ENCODE assay signal across 8 cellular contexts in the genomic region with DNA sequence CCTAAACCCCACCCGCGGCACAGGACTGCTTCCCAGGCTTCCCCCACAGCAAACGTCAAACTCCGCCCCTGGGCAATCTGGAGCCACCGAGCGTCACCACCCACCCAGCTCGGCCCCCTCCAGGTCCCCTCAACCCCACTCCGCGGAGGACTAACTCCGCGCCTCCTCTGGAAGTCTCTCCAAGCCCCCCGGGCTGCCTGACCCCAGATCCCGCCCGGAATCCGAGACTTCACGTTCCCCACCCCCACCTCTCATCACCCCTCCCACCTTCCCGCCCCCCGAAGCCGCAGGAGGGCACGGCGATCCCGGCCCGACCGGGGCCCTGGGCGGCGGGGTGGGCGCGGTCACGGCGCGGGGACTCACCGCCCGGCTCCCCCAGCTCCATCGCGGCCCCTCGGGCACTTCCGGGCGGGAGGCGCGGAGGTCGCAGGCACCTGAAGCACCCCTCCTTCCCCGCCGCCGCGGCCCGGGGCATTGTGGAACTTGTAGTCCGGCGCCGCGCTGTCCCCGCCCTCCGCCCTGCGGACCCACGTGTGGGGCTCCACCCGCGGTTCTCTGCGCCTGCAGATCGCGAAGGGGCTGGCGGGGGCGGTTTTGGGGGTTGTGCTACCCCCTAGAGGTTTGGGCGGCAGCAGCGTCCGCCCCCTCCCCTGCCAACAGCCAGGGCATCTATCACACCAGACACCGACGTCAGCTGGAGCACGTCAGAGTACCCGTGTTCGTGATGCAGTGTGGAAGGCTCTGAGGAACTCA. TPM values are rescaled to one million over a fixed set of nuclear protein-coding genes. Genes with fewer than 3 reads are reported as not detected.
DNase-seq lines count a peak whose midpoint lies in the region; ATAC-seq, FAIRE-seq and TF ChIP-seq lines count a peak whose summit lies in the region.

A gene with protein sequence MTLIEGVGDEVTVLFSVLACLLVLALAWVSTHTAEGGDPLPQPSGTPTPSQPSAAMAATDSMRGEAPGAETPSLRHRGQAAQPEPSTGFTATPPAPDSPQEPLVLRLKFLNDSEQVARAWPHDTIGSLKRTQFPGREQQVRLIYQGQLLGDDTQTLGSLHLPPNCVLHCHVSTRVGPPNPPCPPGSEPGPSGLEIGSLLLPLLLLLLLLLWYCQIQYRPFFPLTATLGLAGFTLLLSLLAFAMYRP (minus strand): TSS at position 423 of the 753 bp plus-strand sequence. CDS start 930 bp downstream, outside the sequence.

- FAIRE-seq in HTR-8/SVneo (lab: Jason Lieb, UNC) = no peak

- H3K4me3 ChIP-seq in RWPE2 (ENCODE audit: severe bottlenecking) (peak within 1 kb of the TSS; percentile 96), ovary (peak within 1 kb of the TSS; percentile 63), thyroid gland (replicated peaks in 1 of 3) (peak within 1 kb of the TSS; percentile 73 to 86 (median 77))

- H3K27me3 ChIP-seq in RWPE2 (ENCODE audit: insufficient read depth, poor library complexity, severe bottlenecking) = no peaks in the 10 kb centered on the region
- H3K27me3 ChIP-seq in ovary = no peaks in the 10 kb centered on the region
- no peaks in the 10 kb centered on the region for H3K27me3 ChIP-seq in thyroid gland

- no peak for TF ChIP-seq EP300 in ovary (IDR thresholded peaks at IDR 0.05)

- H3K27ac ChIP-seq in RWPE2 (ENCODE audit: poor library complexity, severe bottlenecking) (peak within 1 kb of the TSS; percentile 87), ovary (peak within 1 kb of the TSS; percentile 63 to 85), thyroid gland (peak within 1 kb of the TSS; percentile 68 to 94 (median 75))

- H3K9me3 ChIP-seq in RWPE2 (ENCODE audit: severe bottlenecking) = no peaks in the 10 kb centered on the region
- H3K9me3 ChIP-seq in ovary = no peaks in the 10 kb centered on the region
- no peaks in the 10 kb centered on the region for H3K9me3 ChIP-seq in thyroid gland

- ATAC-seq in GM19468 (IDR thresholded peaks at IDR 0.05; ENCODE audit: extremely low read depth, unreplicated experiment) (peak; percentile 21), RWPE2 (ENCODE audit: low read depth) (peak; percentile 26; the same call in 2 of the 3 replicates)

- in situ Hi-C loops in Caki2 (cut with HindIII; ENCODE audit: low pct_unique_long_range_greater_than_20kb, low sequenced_read_pairs) = no loop called here

- H3K4me1 ChIP-seq in RWPE2 (ENCODE audit: insufficient read depth, poor library complexity, severe bottlenecking) = peaks cover 8% of the 10 kb centered on the region
- peaks cover 36% of the 10 kb centered on the region for H3K4me1 ChIP-seq in ovary (ENCODE audit: insufficient read depth)
- peaks cover 37 to 54% of the 10 kb centered on the region in 2 donors for H3K4me1 ChIP-seq in thyroid gland

- peak; percentile 47 for TF ChIP-seq POLR2A in ovary (IDR thresholded peaks at IDR 0.05)
- peak in 1 of 2 donors; percentile 66 for TF ChIP-seq POLR2A in thyroid gland (IDR thresholded peaks at IDR 0.05)

- WGBS in ovary, 3 donors = 0 to 1% (median 1%) methylated on average over 57 to 69 of the region's 69 CpGs
- 0% methylated on average over 6 to 10 of the region's 69 CpGs for WGBS in thyroid gland, 2 donors

- intact Hi-C loops in ovary (cut with DNase I) (loop anchor here in 1 of 4 donors (2.0 kb wide), 1 partner anchor 22 kb away; no protein-coding TSS in a partner anchor), thyroid gland (cut with DNase I) (no loop called here)

- TF ChIP-seq CTCF in RWPE2 (IDR thresholded peaks at IDR 0.05; ENCODE audit: poor library complexity, severe bottlenecking) (no peak), ovary (IDR thresholded peaks at IDR 0.05) (no peak), thyroid gland (IDR thresholded peaks at IDR 0.05) (no peak)

- DNase-seq in Caki2 (ENCODE audit: low read depth) = peak; percentile 63
- DNase-seq in HTR-8/SVneo (ENCODE audit: insufficient read length, low spot score) = peak; percentile 58
- DNase-seq in RWPE2 (ENCODE audit: low spot score) = peak; percentile 83
- peak; percentile 95 for DNase-seq in activated effector memory CD4-positive, alpha-beta T cell treated with anti-CD3 and anti-CD28 coated beads, Interleukin-2, amount 50 U/mL, for 16 hours
- DNase-seq in globus pallidus (ENCODE audit: low spot score) = peak; percentile 65
- peak; percentile 79 to 87 (median 84) for DNase-seq in ovary
- peak; percentile 77 to 79 for DNase-seq in thyroid gland

- H3K36me3 ChIP-seq in RWPE2 (ENCODE audit: low read depth) (peaks cover 4% of the 10 kb centered on the region; the same call in 1 of the 2 replicates), ovary (no peaks in the 10 kb centered on the region), thyroid gland (no peaks in the 10 kb centered on the region)

RNA-seq across cellular contexts. Expression of the gene that starts here (rescaled TPM):
- total RNA-seq in Caki2 (2014; rRNA removed; shearing (Covaris generic); ENCODE audit: low replicate concordance) = 63.7 and 67.2 TPM in 2 replicates
- 10 to 100 TPM; 19.0 to 40.3 (median 33.8) TPM for total RNA-seq in ovary
- polyA plus RNA-seq in ovary = 10 to 100 TPM in 1 of 2 donors, 1 to 10 TPM in 1; 1.9 to 28.8 TPM
- total RNA-seq in thyroid gland = 10 to 100 TPM; 33.7 to 78.7 (median 44.2) TPM

Comparison
In these comparisons a context has a peak if more than half of its experiments do, and no peak if none do; other contexts are left out.
1. Peak in every context shown above with its lines: DNase-seq, ATAC-seq, H3K4me3 ChIP-seq and H3K27ac ChIP-seq.